In genomic region chr3:75983609-75984290, GRCh38 we compare ENCODE assay signal across 17 cellular contexts.
DNase-seq lines count a peak whose midpoint lies in the region; ATAC-seq and TF ChIP-seq lines count a peak whose summit lies in the region.
"Had no signal": no experiment of that assay in that cellular context is flagged by ENCODE, and none has a peak within 500 bp of the region (broad histone marks: within the 10 kb centered on the region; RNA-seq: fewer than 3 reads in every experiment).

No MANE protein-coding gene starts in this region.

- ATAC-seq in CD8-positive, alpha-beta T cell = no peak
- ATAC-seq in GM21786 (IDR thresholded peaks at IDR 0.05; ENCODE audit: unreplicated experiment) (no peak), HG03196 (IDR thresholded peaks at IDR 0.05; ENCODE audit: unreplicated experiment) (no peak)

- TF ChIP-seq CTCF in choroid plexus epithelial cell (conservative IDR thresholded peaks at IDR 0.05; ENCODE audit: low read depth, low read length) (no peak), kidney epithelial cell (IDR thresholded peaks at IDR 0.05; ENCODE audit: insufficient read depth, low read length, poor library complexity, severe bottlenecking) (no peak)
- TF ChIP-seq CTCF in CD8-positive, alpha-beta T cell (IDR thresholded peaks at IDR 0.05) = no peak

- H3K36me3 Mint-ChIP-seq in CD8-positive, alpha-beta T cell = no peaks in the 10 kb centered on the region

- DNase-seq in NCI-H82 (lab: John Stamatoyannopoulos, UW) = peak; percentile 3
- DNase-seq in NCI-H82 treated with DMSO at 0.1 percent for 48 hours (lab: John Stamatoyannopoulos, UW; ENCODE audit: unreplicated experiment) = no peak
- peak; percentile 69 for DNase-seq in choroid plexus epithelial cell (ENCODE audit: low read depth)
- peak; percentile 39 for DNase-seq in kidney epithelial cell (ENCODE audit: low read depth)
- DNase-seq in CD8-positive, alpha-beta T cell = no peak
- no peak for DNase-seq in NCI-H1694 (lab: John Stamatoyannopoulos, UW)
- DNase-seq: DMS153; NCI-H1417 treated with DMSO at 0.1 percent for 48 hours; NCI-H2029 treated with DMSO at 0.1 percent for 48 hours; NCI-H524 treated with DMSO at 0.1 percent for 48 hours; NK-92 treated with Interleukin-12 subunit alpha and Interleukin-12 subunit beta, amount 100 ng/mL, for 24 hours; OCI-M1 had no signal

- no peaks in the 10 kb centered on the region for H3K27me3 Mint-ChIP-seq in CD8-positive, alpha-beta T cell (ENCODE audit: low read depth)

- POLR2A ChIA-PET in CD8-positive, alpha-beta T cell (lab: Charles Lee) = no interaction called here

- H3K4me3 ChIP-seq in choroid plexus epithelial cell (ENCODE audit: low read depth, low read length) = no peak overlapping the region
- H3K4me3 ChIP-seq in kidney epithelial cell (ENCODE audit: low read depth, low read length) = no peak overlapping the region
- no peak overlapping the region for H3K4me3 ChIP-seq in CD8-positive, alpha-beta T cell (ENCODE audit: low read depth, low read length)
- H3K4me3 ChIP-seq: BLaER1 treated with 17β-estradiol and CSF1 and Interleukin-3, amounts not matched to agents 10 nM and 100 nM; HAP-1 had no signal

- no peaks in the 10 kb centered on the region for H3K4me1 Mint-ChIP-seq in CD8-positive, alpha-beta T cell (ENCODE audit: low read depth)

- intact Hi-C loops in CD8-positive, alpha-beta T cell (cut with DNase I, micrococcal nuclease) = no loop called here

- no peaks in the 10 kb centered on the region for H3K36me3 ChIP-seq in kidney epithelial cell (ENCODE audit: control insufficient read depth, insufficient read depth, low read length)
- no peaks in the 10 kb centered on the region for H3K36me3 ChIP-seq in CD8-positive, alpha-beta T cell (ENCODE audit: insufficient read depth, low read length)
- H3K36me3 ChIP-seq: BLaER1 treated with 17β-estradiol and CSF1 and Interleukin-3, amounts not matched to agents 10 nM and 100 nM; HAP-1 had no signal

- no peaks in the 10 kb centered on the region for H3K27me3 ChIP-seq in kidney epithelial cell (ENCODE audit: control insufficient read depth, insufficient read depth, low read length)
- H3K27me3 ChIP-seq in CD8-positive, alpha-beta T cell (ENCODE audit: insufficient read depth, low read length) = no peaks in the 10 kb centered on the region
- H3K27me3 ChIP-seq: BLaER1 treated with 17β-estradiol and CSF1 and Interleukin-3, amounts not matched to agents 10 nM and 100 nM had no signal

- peaks cover 20% of the 10 kb centered on the region for H3K9me3 Mint-ChIP-seq in CD8-positive, alpha-beta T cell

- H3K4me3 Mint-ChIP-seq in CD8-positive, alpha-beta T cell = no peak overlapping the region

- CTCF ChIA-PET in CD8-positive, alpha-beta T cell (lab: Charles Lee) = no interaction called here

- H3K4me1 ChIP-seq in CD8-positive, alpha-beta T cell (ENCODE audit: insufficient read depth, low read length) = no peaks in the 10 kb centered on the region
- H3K4me1 ChIP-seq: BLaER1 treated with 17β-estradiol and CSF1 and Interleukin-3, amounts not matched to agents 10 nM and 100 nM; HAP-1 had no signal

- H3K9me3 ChIP-seq in CD8-positive, alpha-beta T cell (ENCODE audit: low read length) = no peaks in the 10 kb centered on the region
- H3K9me3 ChIP-seq: HAP-1 had no signal

- no peak overlapping the region for H3K27ac Mint-ChIP-seq in CD8-positive, alpha-beta T cell

- no peak overlapping the region for H3K27ac ChIP-seq in CD8-positive, alpha-beta T cell (ENCODE audit: low read depth, low read length)
- H3K27ac ChIP-seq: 22Rv1; BLaER1 treated with 17β-estradiol and CSF1 and Interleukin-3, amounts not matched to agents 10 nM and 100 nM had no signal

Comparison
In these comparisons a context has a peak if more than half of its experiments do, and no peak if none do; other contexts are left out.
1. DNase-seq: peak in NCI-H82 (single experiment), choroid plexus epithelial cell (single experiment) and kidney epithelial cell (single experiment); none in NCI-H82 treated with DMSO at 0.1 percent for 48 hours (single experiment), CD8-positive, alpha-beta T cell (0 of 7) and NCI-H1694 (single experiment).